In genomic region chr1:40784771-40785151, GRCh38 we compare ENCODE assay signal across 9 cellular contexts. TPM values are rescaled to one million over a fixed set of nuclear protein-coding genes. Genes with fewer than 3 reads are reported as not detected.
DNase-seq lines count a peak whose midpoint lies in the region; ATAC-seq and TF ChIP-seq lines count a peak whose summit lies in the region.
"Had no signal": no experiment of that assay in that cellular context is flagged by ENCODE, and none has a peak within 500 bp of the region (broad histone marks: within the 10 kb centered on the region; RNA-seq: fewer than 3 reads in every experiment).

No MANE protein-coding gene starts in this region.

- H3K27me3 ChIP-seq in stomach: peaks cover 0 to 30% (median 7%) of the 10 kb centered on the region in 3 donors

- H3K36me3 ChIP-seq in stomach: no peaks in the 10 kb centered on the region

- H3K9me3 Mint-ChIP-seq in activated CD4-positive, alpha-beta T cell treated with anti-CD3 and anti-CD28 coated beads, Interleukin-2, amount 10 ng/mL, durations not matched to agents 7 days and 5 days: no peaks in the 10 kb centered on the region
- H3K9me3 Mint-ChIP-seq in activated T-helper 17 cell treated with anti-CD3 and anti-CD28 coated beads, Interleukin-2, amount 50 U/mL, for 72 hours: no peaks in the 10 kb centered on the region

- H3K4me3 Mint-ChIP-seq in activated CD4-positive, alpha-beta T cell treated with anti-CD3 and anti-CD28 coated beads, Interleukin-2, amount 10 ng/mL, durations not matched to agents 7 days and 5 days: peak overlapping the region; percentile 61
- peak overlapping the region; percentile 59 for H3K4me3 Mint-ChIP-seq in activated T-helper 17 cell treated with anti-CD3 and anti-CD28 coated beads, Interleukin-2, amount 50 U/mL, for 72 hours

- ATAC-seq in activated T-helper 17 cell treated with anti-CD3 and anti-CD28 coated beads, Interleukin-2, amount 50 U/mL, for 72 hours (replicated peaks): no peak
- ATAC-seq in left colon: peak; percentile 50
- ATAC-seq in GM18868 (IDR thresholded peaks at IDR 0.05; ENCODE audit: unreplicated experiment): no peak
- no peak for ATAC-seq in HG03196 (IDR thresholded peaks at IDR 0.05; ENCODE audit: unreplicated experiment)

- peaks cover 37% of the 10 kb centered on the region for H3K27me3 Mint-ChIP-seq in activated CD4-positive, alpha-beta T cell treated with anti-CD3 and anti-CD28 coated beads, Interleukin-2, amount 10 ng/mL, durations not matched to agents 7 days and 5 days
- H3K27me3 Mint-ChIP-seq in activated T-helper 17 cell treated with anti-CD3 and anti-CD28 coated beads, Interleukin-2, amount 50 U/mL, for 72 hours: peaks cover 25% of the 10 kb centered on the region

- no peak for TF ChIP-seq EP300 in stomach (IDR thresholded peaks at IDR 0.05)

- CTCF ChIA-PET in activated CD4-positive, alpha-beta T cell treated with anti-CD3 and anti-CD28 coated beads, Interleukin-2, amount 10 ng/mL, durations not matched to agents 7 days and 5 days (lab: Charles Lee): interaction anchor here (0.6 to 1.4 kb wide), 3 partner anchors 10 to 353 kb away, joined by 4 read pairs; no protein-coding TSS in a partner anchor

- no peaks in the 10 kb centered on the region for H3K36me3 Mint-ChIP-seq in activated CD4-positive, alpha-beta T cell treated with anti-CD3 and anti-CD28 coated beads, Interleukin-2, amount 10 ng/mL, durations not matched to agents 7 days and 5 days (ENCODE audit: low read depth)
- no peaks in the 10 kb centered on the region for H3K36me3 Mint-ChIP-seq in activated T-helper 17 cell treated with anti-CD3 and anti-CD28 coated beads, Interleukin-2, amount 50 U/mL, for 72 hours (ENCODE audit: low read depth)

- peaks cover 10% of the 10 kb centered on the region for H3K4me1 Mint-ChIP-seq in activated CD4-positive, alpha-beta T cell treated with anti-CD3 and anti-CD28 coated beads, Interleukin-2, amount 10 ng/mL, durations not matched to agents 7 days and 5 days
- H3K4me1 Mint-ChIP-seq in activated T-helper 17 cell treated with anti-CD3 and anti-CD28 coated beads, Interleukin-2, amount 50 U/mL, for 72 hours: no peaks in the 10 kb centered on the region

- POLR2A ChIA-PET in activated CD4-positive, alpha-beta T cell treated with anti-CD3 and anti-CD28 coated beads, Interleukin-2, amount 10 ng/mL, durations not matched to agents 7 days and 5 days (lab: Charles Lee): no interaction called here

- DNase-seq in activated CD4-positive, alpha-beta T cell treated with anti-CD3 and anti-CD28 coated beads, Interleukin-2, amount 10 ng/mL, durations not matched to agents 7 days and 5 days: no peak
- DNase-seq in activated CD4-positive, alpha-beta T cell treated with anti-CD3 and anti-CD28 coated beads for 1 hour: no peak
- DNase-seq in left colon (peak in 1 of 2 donors; percentile 50), stomach (peak; percentile 56), NCI-H2196 (lab: John Stamatoyannopoulos, UW; ENCODE audit: unreplicated experiment) (no peak)

- peaks cover 17 to 69% (median 40%) of the 10 kb centered on the region in 4 donors for H3K4me1 ChIP-seq in stomach

- WGBS in stomach, 5 donors: 37 to 67% (median 53%) methylated on average over 8 to 10 of the region's 10 CpGs

- TF ChIP-seq CTCF in stomach (IDR thresholded peaks at IDR 0.05): no peak

- no peak overlapping the region for H3K27ac Mint-ChIP-seq in activated CD4-positive, alpha-beta T cell treated with anti-CD3 and anti-CD28 coated beads, Interleukin-2, amount 10 ng/mL, durations not matched to agents 7 days and 5 days
- H3K27ac Mint-ChIP-seq in activated T-helper 17 cell treated with anti-CD3 and anti-CD28 coated beads, Interleukin-2, amount 50 U/mL, for 72 hours: no peak overlapping the region

- H3K27ac ChIP-seq in stomach: peak overlapping the region; percentile 23 to 87 (median 67)
- H3K27ac ChIP-seq: hepatocyte had no signal

- TF ChIP-seq POLR2A in stomach (IDR thresholded peaks at IDR 0.05): no peak

- H3K9me3 ChIP-seq in stomach: no peaks in the 10 kb centered on the region

- peak overlapping the region; percentile 52 to 56 (median 53) for H3K4me3 ChIP-seq in stomach
- H3K4me3 ChIP-seq: hepatocyte had no signal

- intact Hi-C loops in left colon (cut with DNase I, micrococcal nuclease) (no loop called here), stomach (cut with DNase I; ENCODE audit: low total_unique reads) (no loop called here)

RNA-seq across cellular contexts. Expression of gene KCNQ4, which starts 1.2 kb away (rescaled TPM):
- under 1 TPM; 0.23 to 0.52 TPM for total RNA-seq in activated CD4-positive, alpha-beta T cell treated with anti-CD3 and anti-CD28 coated beads, Interleukin-2, amount 10 ng/mL, durations not matched to agents 7 days and 5 days
- total RNA-seq in activated T-helper 17 cell treated with anti-CD3 and anti-CD28 coated beads, Interleukin-2, amount 50 U/mL, for 72 hours: 1 to 10 TPM in 1 of 2 donors, under 1 TPM in 1; 0.45 to 1.5 TPM
- total RNA-seq in left colon (1 to 10 TPM; 2.1 to 2.4 TPM), stomach (1 to 10 TPM in 2 of 5 donors, under 1 TPM in 2, not detected in 1; 0.55 to 7.6 (median 2.5) TPM)
- polyA plus RNA-seq in stomach: 1 to 10 TPM in 1 of 3 donors, under 1 TPM in 2; 0.31 to 2.2 (median 0.56) TPM
- total RNA-seq: hepatocyte had no signal
- polyA plus RNA-seq: hepatocyte had no signal
